Comparison of ENCODE assay signal across 11 cellular contexts in genomic region chr13:72689181-72689696, GRCh38.
"Had no signal": no experiment of that assay in that cellular context is flagged by ENCODE, and none has a peak within 500 bp of the region (broad histone marks: within the 10 kb centered on the region; RNA-seq: fewer than 3 reads in every experiment).

No MANE protein-coding gene starts in this region.

- FAIRE-seq: H1, H54 had no signal

- H3K4me1 ChIP-seq: HAP-1 had no signal

- H3K4me3 ChIP-seq: GM23248, GM23338, HAP-1 had no signal

- H3K4me3 Mint-ChIP-seq: GM23338, H9, HFFc6 had no signal

- H3K4me1 Mint-ChIP-seq: GM23338, H9 had no signal

- H3K4me2 ChIP-seq: GM23338 had no signal

- H3K27ac ChIP-seq: GM23248 had no signal

- H3K27ac Mint-ChIP-seq: GM23338, H9, HFFc6 had no signal

- H2AFZ ChIP-seq: GM23248, GM23338 had no signal

- DNase-seq: GOT3, H7, H9, HCEC 1CT, HFFc6 had no signal

- H3K36me3 ChIP-seq: HAP-1 had no signal

- H3K9ac ChIP-seq: GM23248 had no signal

- ATAC-seq: GM23338, HCT116 had no signal
